In the genomic region with DNA sequence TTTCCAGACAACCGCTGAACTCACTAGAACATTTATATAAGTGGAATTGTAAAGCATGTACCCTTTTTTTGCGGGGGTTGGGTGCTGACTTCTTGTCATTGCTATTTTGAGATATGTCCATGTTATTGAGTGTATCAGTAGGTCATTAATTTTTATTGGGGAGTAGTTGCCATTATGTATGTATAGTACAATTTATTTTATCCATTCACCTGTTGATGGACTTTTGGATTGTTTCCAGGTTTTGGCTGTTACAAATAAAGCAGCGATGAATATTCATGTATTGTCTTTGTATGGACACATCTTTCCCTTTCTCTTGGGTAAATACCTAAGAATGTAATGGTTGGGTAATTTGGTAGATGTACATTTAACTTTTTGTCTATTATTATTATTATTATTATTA, we compare ENCODE assay signal across 20 cellular contexts.
"Had no signal": no experiment of that assay in that cellular context is flagged by ENCODE, and none has a peak within 500 bp of the region (broad histone marks: within the 10 kb centered on the region; RNA-seq: fewer than 3 reads in every experiment).

No MANE protein-coding gene starts in this region.

- H3K4me3 ChIP-seq: coronary artery, heart left ventricle, prostate gland, stomach, thoracic aorta, transverse colon had no signal

- DNase-seq: effector CD4-positive, alpha-beta T cell; endodermal cell; foreskin melanocyte; hippocampal formation; kidney glomerular epithelial cell; mesendoderm; naive B cell; retina; stimulated activated CD4-positive, alpha-beta T cell treated with anti-CD3 and anti-CD28 coated beads, Interleukin-2, amount 100 ng/mL, for 24 hours; stimulated activated CD4-positive, alpha-beta T cell treated with anti-CD3 and anti-CD28 coated beads, Interleukin-4, amount 100 ng/mL, for 4 hours; stimulated activated naive CD4-positive, alpha-beta T cell; stomach; substantia nigra; transverse colon had no signal

- H3K9me3 Mint-ChIP-seq: endodermal cell had no signal

- H2AFZ ChIP-seq: parathyroid adenoma had no signal

- H3K27me3 Mint-ChIP-seq: naive B cell had no signal

- H3K9me3 ChIP-seq: heart left ventricle, prostate gland, stomach, thoracic aorta, transverse colon had no signal

- H3K36me3 ChIP-seq: prostate gland, thoracic aorta, transverse colon had no signal

- H3K27me3 ChIP-seq: heart left ventricle, stomach, transverse colon had no signal

- ATAC-seq: heart left ventricle, sciatic nerve had no signal

- H3K4me1 ChIP-seq: prostate gland had no signal

- H3K27ac Mint-ChIP-seq: endodermal cell had no signal

- H3K4me3 Mint-ChIP-seq: endodermal cell had no signal

- H3K27ac ChIP-seq: coronary artery, heart left ventricle, parathyroid adenoma, prostate gland, stomach, thoracic aorta, transverse colon had no signal

- H3K9ac ChIP-seq: parathyroid adenoma had no signal
